10 cellular contexts compared by ENCODE assay signal in genomic region chr12:131836193-131836592, GRCh38. TPM values are rescaled to one million over a fixed set of nuclear protein-coding genes. Genes with fewer than 3 reads are reported as not detected.
A peak's percentile ranks its signal among the peaks of the same experiment; 100 is the strongest.
DNase-seq lines count a peak whose midpoint lies in the region; FAIRE-seq and TF ChIP-seq lines count a peak whose summit lies in the region.
"Had no signal": no experiment of that assay in that cellular context is flagged by ENCODE, and none has a peak within 500 bp of the region (broad histone marks: within the 10 kb centered on the region; RNA-seq: fewer than 3 reads in every experiment).

No MANE protein-coding gene starts in this region.

- no peak overlapping the region for H3K4me3 ChIP-seq in astrocyte (ENCODE audit: insufficient read depth, low read depth, low read length)
- no peak overlapping the region for H3K4me3 ChIP-seq in Caco-2 (ENCODE audit: low read depth, low read length)

- H4K20me1 ChIP-seq in astrocyte (ENCODE audit: insufficient read depth, low read length), result peaks cover 21% of the 10 kb centered on the region

- DNase-seq in AG09319 (ENCODE audit: extremely low read depth, low read depth) (no peak), GM13976 (ENCODE audit: low spot score) (no peak), astrocyte (ENCODE audit: low read depth) (no peak), left kidney (ENCODE audit: low read depth, low spot score) (peak; percentile 48), Caco-2 (no peak), cerebellar cortex (ENCODE audit: low spot score) (no peak), NCI-H69 (lab: John Stamatoyannopoulos, UW) (no peak), H54 (ENCODE audit: insufficient read length, low spot score) (no peak)

- H3K27me3 Mint-ChIP-seq in astrocyte (ENCODE audit: low read depth, unreplicated experiment) (peaks cover 3% of the 10 kb centered on the region), Caco-2 (ENCODE audit: insufficient read depth, unreplicated experiment) (no peaks in the 10 kb centered on the region)

- H3K4me2 ChIP-seq in astrocyte (ENCODE audit: low read length), result no peak overlapping the region

- no peaks in the 10 kb centered on the region for H3K9me3 ChIP-seq in astrocyte (ENCODE audit: insufficient read depth, low read depth, low read length)
- no peaks in the 10 kb centered on the region for H3K9me3 ChIP-seq in Caco-2

- H3K36me3 Mint-ChIP-seq in astrocyte (ENCODE audit: low read depth, unreplicated experiment) (no peaks in the 10 kb centered on the region), Caco-2 (ENCODE audit: insufficient read depth, unreplicated experiment) (no peaks in the 10 kb centered on the region)

- no peak for TF ChIP-seq POLR2A in H54 (IDR thresholded peaks at IDR 0.05; ENCODE audit: low read depth, low read length)

- H3K9me3 Mint-ChIP-seq in astrocyte (ENCODE audit: unreplicated experiment) (no peaks in the 10 kb centered on the region), Caco-2 (ENCODE audit: unreplicated experiment) (no peaks in the 10 kb centered on the region)
- H3K9me3 Mint-ChIP-seq: activated T-helper 2 cell treated with anti-CD3 and anti-CD28 coated beads, Interferon-gamma antibody, Interleukin-2, Interleukin-4, amounts not matched to agents 10 μg/mL and 5 μg/mL and 100 μg/mL, durations not matched to agents 14 hours and 24 hours and 36 hours had no signal

- H3K27ac ChIP-seq in astrocyte (ENCODE audit: low read depth, low read length), result no peak overlapping the region
- H3K27ac ChIP-seq: HL-60 had no signal

- no peak overlapping the region for H3K9ac ChIP-seq in astrocyte (ENCODE audit: low read length)

- no peak overlapping the region for H3K4me3 Mint-ChIP-seq in astrocyte (ENCODE audit: unreplicated experiment)
- no peak overlapping the region for H3K4me3 Mint-ChIP-seq in Caco-2 (ENCODE audit: unreplicated experiment)

- no peak for FAIRE-seq in astrocyte (lab: Jason Lieb, UNC)
- no peak for FAIRE-seq in H54 (lab: Jason Lieb, UNC)

- H3K79me2 ChIP-seq in astrocyte (ENCODE audit: insufficient read depth, low read length), result no peaks in the 10 kb centered on the region

- POLR2A ChIA-PET in Caco-2 (lab: Charles Lee), result interaction anchor here (0.7 kb wide), 1 partner anchor 113 kb away, joined by 3 read pairs; no protein-coding TSS in a partner anchor

- TF ChIP-seq CTCF in AG09319 (IDR thresholded peaks at IDR 0.05; ENCODE audit: low read depth, low read length) (peak; percentile 39), GM13976 (IDR thresholded peaks at IDR 0.05; ENCODE audit: borderline replicate concordance, control extremely low read depth, extremely low read depth, insufficient read depth, missing control alignments) (peak; percentile 30), astrocyte (IDR thresholded peaks at IDR 0.05; ENCODE audit: insufficient read depth, low read depth, low read length) (peak; percentile 15), Caco-2 (IDR thresholded peaks at IDR 0.05; ENCODE audit: insufficient read depth in 1 of 2, low read depth in 1 of 2, low read length in 1 of 2, severe bottlenecking in 1 of 2, unreplicated experiment in 1 of 2) (peak in 1 of 2 experiments; percentile 58)

- BruUV-seq in Caco-2 (replicated peaks; lab: Mats Ljungman, UMichigan), result no TSS peak

- intact Hi-C loops in Caco-2 (cut with micrococcal nuclease; ENCODE audit: unreplicated experiment), result loop anchor here (5.0 kb wide), 1 partner anchor 61 kb away; no protein-coding TSS in a partner anchor

- in situ Hi-C loops in GM13976 (cut with MboI; ENCODE audit: low sequenced_read_pairs, unreplicated experiment), result no loop called here

- H3K27me3 ChIP-seq in astrocyte (ENCODE audit: insufficient read depth, low read length), result no peaks in the 10 kb centered on the region
- H3K27me3 ChIP-seq in Caco-2 (replicated peaks; ENCODE audit: control insufficient read depth, insufficient read depth, low read length), result no peaks in the 10 kb centered on the region

- H3K4me1 ChIP-seq in astrocyte (ENCODE audit: insufficient read depth, low read length), result no peaks in the 10 kb centered on the region
- peaks cover 19% of the 10 kb centered on the region for H3K4me1 ChIP-seq in Caco-2

- H3K27ac Mint-ChIP-seq in astrocyte (ENCODE audit: unreplicated experiment), result no peak overlapping the region
- H3K27ac Mint-ChIP-seq in Caco-2 (ENCODE audit: unreplicated experiment), result no peak overlapping the region
- H3K27ac Mint-ChIP-seq: activated T-helper 2 cell treated with anti-CD3 and anti-CD28 coated beads, Interferon-gamma antibody, Interleukin-2, Interleukin-4, amounts not matched to agents 10 μg/mL and 5 μg/mL and 100 μg/mL, durations not matched to agents 14 hours and 24 hours and 36 hours had no signal

- CTCF ChIA-PET in Caco-2 (lab: Charles Lee), result interaction anchor here (0.7 to 1.9 kb wide), 5 partner anchors 24 to 114 kb away, joined by 3 to 5 read pairs (median 4); partner anchors contain the start of genes EP400 and PUS1

- no peaks in the 10 kb centered on the region for H3K36me3 ChIP-seq in astrocyte (ENCODE audit: insufficient read depth, low read length)
- no peaks in the 10 kb centered on the region for H3K36me3 ChIP-seq in Caco-2 (ENCODE audit: control insufficient read depth, insufficient read depth, low read length)

- no peak overlapping the region for H2AFZ ChIP-seq in astrocyte (ENCODE audit: low read depth, low read length)

- no peaks in the 10 kb centered on the region for H3K4me1 Mint-ChIP-seq in astrocyte (ENCODE audit: low read depth, unreplicated experiment)
- H3K4me1 Mint-ChIP-seq in Caco-2 (ENCODE audit: low read depth, unreplicated experiment), result no peaks in the 10 kb centered on the region

RNA-seq across cellular contexts. Expression of gene MMP17, which starts 8.0 kb away (rescaled TPM):
- total RNA-seq in astrocyte, result 5.6 and 8.4 TPM in 2 replicates
- 3.6 and 4.6 TPM in 2 replicates for total RNA-seq in Caco-2 (2022)

RNA-seq across cellular contexts. Expression of gene ULK1, which starts 58.2 kb away (rescaled TPM):
- total RNA-seq in astrocyte, result 51.7 and 51.8 TPM in 2 replicates
- total RNA-seq in Caco-2 (2022), result 61.1 and 63.8 TPM in 2 replicates
